Comparison of ENCODE assay signal across 8 cellular contexts in genomic region chr19:39031368-39032163, GRCh38. TPM values are rescaled to one million over a fixed set of nuclear protein-coding genes. Genes with fewer than 3 reads are reported as not detected.
DNase-seq lines count a peak whose midpoint lies in the region; ATAC-seq and TF ChIP-seq lines count a peak whose summit lies in the region.

No MANE protein-coding gene starts in this region.

- TF ChIP-seq POLR2A in esophagus muscularis mucosa (IDR thresholded peaks at IDR 0.05; ENCODE audit: low read depth): no peak

- ATAC-seq in HG03460 (IDR thresholded peaks at IDR 0.05; ENCODE audit: unreplicated experiment) (peak; percentile 61), PC-3 (peak; percentile 84), HG02973 (IDR thresholded peaks at IDR 0.05; ENCODE audit: unreplicated experiment) (no peak)

- 0 out of 2 replicates have a peak overlapping the region, but pooled peaks have one; percentile 18 for H3K27ac ChIP-seq in PC-3 (ENCODE audit: low read length)
- peak overlapping the region in 3 of 4 donors; percentile 58 to 80 (median 72) for H3K27ac ChIP-seq in esophagus muscularis mucosa (replicated peaks in 1 of 4)
- no peak overlapping the region for H3K27ac ChIP-seq in muscle layer of colon (ENCODE audit: low read depth, low read length)

- POLR2A ChIA-PET in PC-3 (lab: Charles Lee; ENCODE audit: unreplicated experiment): interaction anchor here (0.7 kb wide), 1 partner anchor 765 kb away, joined by 5 read pairs; no protein-coding TSS in a partner anchor

- no peaks in the 10 kb centered on the region for H4K20me1 ChIP-seq in PC-3 (ENCODE audit: low read length)

- DNase-seq in GM03348 (ENCODE audit: low spot score): peak; percentile 74
- peak; percentile 84 for DNase-seq in PC-3
- DNase-seq in activated T-cell treated with anti-CD3 and anti-CD28 coated beads, Interleukin-2, amount 50 U/mL, for 48 hours: peak; percentile 90 to 91
- DNase-seq in esophagus muscularis mucosa (ENCODE audit: extremely low spot score): peak; percentile 93
- DNase-seq in stimulated activated CD8-positive, alpha-beta memory T cell treated with anti-CD3 and anti-CD28 coated beads, Interleukin-7, amount 100 ng/mL, for 1 hour (ENCODE audit: low read depth in 2 of 2): peak; percentile 34 to 47

- H2AFZ ChIP-seq in PC-3 (ENCODE audit: low read length): peak overlapping the region; percentile 81

- TF ChIP-seq CTCF in PC-3 (conservative IDR thresholded peaks at IDR 0.05; ENCODE audit: low read depth, low read length) (no peak), esophagus muscularis mucosa (IDR thresholded peaks at IDR 0.05) (no peak)

- BruUV-seq in PC-3 (replicated peaks; lab: Mats Ljungman, UMichigan): no TSS peak

- WGBS in esophagus muscularis mucosa: 2% methylated on average over 21 of the region's 58 CpGs

- no peaks in the 10 kb centered on the region for H3F3A ChIP-seq in PC-3 (ENCODE audit: low read length, unreplicated experiment)

- H3K4me3 ChIP-seq in PC-3 (ENCODE audit: low read length): peak overlapping the region; percentile 76
- H3K4me3 ChIP-seq in esophagus muscularis mucosa: peak overlapping the region; percentile 65 to 83 (median 72)
- peak overlapping the region; percentile 61 to 75 for H3K4me3 ChIP-seq in muscle layer of colon (ENCODE audit: low read depth in 1 of 2, low read length in 2 of 2)

- intact Hi-C loops in PC-3 (cut with micrococcal nuclease) (no loop called here), esophagus muscularis mucosa (cut with DNase I) (no loop called here)

- peak overlapping the region; percentile 88 for H3K4me2 ChIP-seq in PC-3 (ENCODE audit: low read length)

- H3K9me2 ChIP-seq in PC-3 (replicated peaks; ENCODE audit: low read length): no peaks in the 10 kb centered on the region

- no peaks in the 10 kb centered on the region for H3K79me2 ChIP-seq in PC-3 (ENCODE audit: low read length)

- H3K9ac ChIP-seq in PC-3 (ENCODE audit: low read length) (peak overlapping the region; percentile 57), muscle layer of colon (ENCODE audit: low read length) (no peak overlapping the region)

- H3K27me3 ChIP-seq in PC-3 (ENCODE audit: low read length) (no peaks in the 10 kb centered on the region), esophagus muscularis mucosa (peaks cover 0 to 13% (median 6%) of the 10 kb centered on the region in 4 donors), muscle layer of colon (ENCODE audit: control insufficient read depth in 1 of 2, insufficient read depth in 2 of 2, low read length in 2 of 2) (no peaks in the 10 kb centered on the region)

- CTCF ChIA-PET in PC-3 (lab: Charles Lee): interaction anchor here (0.6 kb wide), 1 partner anchor 101 kb away, joined by 6 read pairs; the partner anchor contains the start of genes MRPS12 and SARS2

- no peak for TF ChIP-seq EP300 in esophagus muscularis mucosa (IDR thresholded peaks at IDR 0.05)

- no peaks in the 10 kb centered on the region for H3K9me3 ChIP-seq in PC-3 (ENCODE audit: low read length)
- H3K9me3 ChIP-seq in esophagus muscularis mucosa: no peaks in the 10 kb centered on the region
- no peaks in the 10 kb centered on the region for H3K9me3 ChIP-seq in muscle layer of colon (ENCODE audit: low read length)

- no peaks in the 10 kb centered on the region; the same call in 1 of the 2 replicates for H3K36me3 ChIP-seq in PC-3 (ENCODE audit: low read depth, low read length)
- H3K36me3 ChIP-seq in esophagus muscularis mucosa: peaks cover 0 to 21% (median 6%) of the 10 kb centered on the region in 4 donors
- H3K36me3 ChIP-seq in muscle layer of colon (ENCODE audit: insufficient read depth, low read length): no peaks in the 10 kb centered on the region

- H3K4me1 ChIP-seq in PC-3 (ENCODE audit: insufficient read depth, low read length) (peaks cover 12% of the 10 kb centered on the region), esophagus muscularis mucosa (peaks cover 15 to 24% (median 20%) of the 10 kb centered on the region in 4 donors), muscle layer of colon (ENCODE audit: insufficient read depth, low read length) (peaks cover 3% of the 10 kb centered on the region)

RNA-seq across cellular contexts. Expression of gene FBXO27, which starts 0.8 kb away (rescaled TPM):
- total RNA-seq in PC-3 (2014; rRNA removed): 7.1 and 16.5 TPM in 2 replicates
- 10 to 100 TPM in 2 of 4 donors, 1 to 10 TPM in 1, under 1 TPM in 1; 0.83 to 14.1 (median 7.6) TPM for total RNA-seq in esophagus muscularis mucosa

RNA-seq across cellular contexts. Expression of gene ACP7, which starts 52.6 kb away (rescaled TPM):
- 3.4 and 5.0 TPM in 2 replicates for total RNA-seq in PC-3 (2014; rRNA removed)
- total RNA-seq in esophagus muscularis mucosa: not detected

RNA-seq across cellular contexts. Expression of gene FBXO17, which starts 56.0 kb away (rescaled TPM):
- total RNA-seq in PC-3 (2014; rRNA removed) (not detected in 2 replicates), esophagus muscularis mucosa (10 to 100 TPM; 24.9 to 47.8 (median 34.8) TPM)

Comparison
In these comparisons a context has a peak if more than half of its experiments do, and no peak if none do; other contexts are left out.
1. DNase-seq: peak in every context shown above with its lines; median percentile 93 in esophagus muscularis mucosa; 90 in activated T-cell treated with anti-CD3 and anti-CD28 coated beads, Interleukin-2, amount 50 U/mL, for 48 hours; 84 in PC-3; 74 in GM03348; 40 in stimulated activated CD8-positive, alpha-beta memory T cell treated with anti-CD3 and anti-CD28 coated beads, Interleukin-7, amount 100 ng/mL, for 1 hour.
2. RNA of gene FBXO17, which starts 56.0 kb away (total RNA-seq): 24.9 to 47.8 TPM in esophagus muscularis mucosa; not detected in PC-3; every median in the first group is over 10 times any median in the second.
3. Peak in every context shown above with its lines, with median percentiles within 50 percentile points of each other: H3K4me3 ChIP-seq.